15 cellular contexts compared by ENCODE assay signal in genomic region chr9:78054180-78054579, GRCh38. TPM values are rescaled to one million over a fixed set of nuclear protein-coding genes. Genes with fewer than 3 reads are reported as not detected.
DNase-seq lines count a peak whose midpoint lies in the region; FAIRE-seq lines count a peak whose summit lies in the region.
"Had no signal": no experiment of that assay in that cellular context is flagged by ENCODE, and none has a peak within 500 bp of the region (broad histone marks: within the 10 kb centered on the region; RNA-seq: fewer than 3 reads in every experiment).

No MANE protein-coding gene starts in this region.

- no peak overlapping the region for H3K27ac ChIP-seq in small intestine (ENCODE audit: low read depth in 1 of 2, low read length in 1 of 2)
- H3K27ac ChIP-seq in caudate nucleus (ENCODE audit: low read depth, low read length): no peak overlapping the region
- H3K27ac ChIP-seq: PC-9 had no signal

- no peaks in the 10 kb centered on the region for H3K27me3 ChIP-seq in small intestine (ENCODE audit: control insufficient read depth in 2 of 2, insufficient read depth in 2 of 2, low read length in 2 of 2)

- H3K36me3 Mint-ChIP-seq in activated CD4-positive, alpha-beta T cell treated with anti-CD3 and anti-CD28 coated beads, Interleukin-2, amount 10 ng/mL, durations not matched to agents 24 days and 14 days (ENCODE audit: low read depth): peaks cover 8% of the 10 kb centered on the region
- H3K36me3 Mint-ChIP-seq in activated naive CD8-positive, alpha-beta T cell treated with anti-CD3 and anti-CD28 coated beads for 36 hours: peaks cover 5% of the 10 kb centered on the region

- WGBS in small intestine, 3 donors: 32 to 52% (median 47%) methylated on average over 5 of the region's 5 CpGs

- H3K36me3 ChIP-seq in small intestine (ENCODE audit: control insufficient read depth in 2 of 2, insufficient read depth in 2 of 2, low read length in 2 of 2): no peaks in the 10 kb centered on the region

- FAIRE-seq in small intestine (lab: Jason Lieb, UNC): no peak
- FAIRE-seq: HTR-8/SVneo had no signal

- H3K4me1 Mint-ChIP-seq in activated CD4-positive, alpha-beta T cell treated with anti-CD3 and anti-CD28 coated beads, Interleukin-2, amount 10 ng/mL, durations not matched to agents 24 days and 14 days: peaks cover 21% of the 10 kb centered on the region
- H3K4me1 Mint-ChIP-seq in activated naive CD8-positive, alpha-beta T cell treated with anti-CD3 and anti-CD28 coated beads for 36 hours: peaks cover 7% of the 10 kb centered on the region
- H3K4me1 Mint-ChIP-seq: neural crest cell had no signal

- H3K27me3 Mint-ChIP-seq in activated CD4-positive, alpha-beta T cell treated with anti-CD3 and anti-CD28 coated beads, Interleukin-2, amount 10 ng/mL, durations not matched to agents 24 days and 14 days: peaks cover 34% of the 10 kb centered on the region
- no peaks in the 10 kb centered on the region for H3K27me3 Mint-ChIP-seq in activated naive CD8-positive, alpha-beta T cell treated with anti-CD3 and anti-CD28 coated beads for 36 hours

- H3K4me3 ChIP-seq in small intestine (ENCODE audit: low read depth in 1 of 2, low read length in 2 of 2): no peak overlapping the region
- H3K4me3 ChIP-seq: PC-9 had no signal

- H3K4me1 ChIP-seq in small intestine (ENCODE audit: control insufficient read depth in 2 of 2, insufficient read depth in 1 of 2, low read depth in 1 of 2, low read length in 1 of 2): no peaks in the 10 kb centered on the region

- peak overlapping the region; percentile 40 for H3K4me3 Mint-ChIP-seq in activated CD4-positive, alpha-beta T cell treated with anti-CD3 and anti-CD28 coated beads, Interleukin-2, amount 10 ng/mL, durations not matched to agents 24 days and 14 days
- no peak overlapping the region for H3K4me3 Mint-ChIP-seq in activated naive CD8-positive, alpha-beta T cell treated with anti-CD3 and anti-CD28 coated beads for 36 hours
- H3K4me3 Mint-ChIP-seq: neural crest cell had no signal

- H3K27ac Mint-ChIP-seq in activated CD4-positive, alpha-beta T cell treated with anti-CD3 and anti-CD28 coated beads, Interleukin-2, amount 10 ng/mL, durations not matched to agents 24 days and 14 days: peak overlapping the region; percentile 39
- H3K27ac Mint-ChIP-seq in activated naive CD8-positive, alpha-beta T cell treated with anti-CD3 and anti-CD28 coated beads for 36 hours: no peak overlapping the region

- intact Hi-C loops in activated CD4-positive, alpha-beta T cell treated with anti-CD3 and anti-CD28 coated beads, Interleukin-2, amount 10 ng/mL, durations not matched to agents 24 days and 14 days (cut with micrococcal nuclease): no loop called here

- peaks cover 24% of the 10 kb centered on the region for H3K9me3 Mint-ChIP-seq in activated CD4-positive, alpha-beta T cell treated with anti-CD3 and anti-CD28 coated beads, Interleukin-2, amount 10 ng/mL, durations not matched to agents 24 days and 14 days
- peaks cover 15% of the 10 kb centered on the region for H3K9me3 Mint-ChIP-seq in activated naive CD8-positive, alpha-beta T cell treated with anti-CD3 and anti-CD28 coated beads for 36 hours

- DNase-seq in M059J (ENCODE audit: low read depth): peak; percentile 10
- peak; percentile 82 for DNase-seq in activated CD4-positive, alpha-beta T cell treated with anti-CD3 and anti-CD28 coated beads, Interleukin-2, amount 10 ng/mL, durations not matched to agents 24 days and 14 days
- DNase-seq in activated naive CD8-positive, alpha-beta T cell treated with anti-CD3 and anti-CD28 coated beads for 36 hours: peak; percentile 35
- peak; percentile 9 for DNase-seq in small intestine
- no peak for DNase-seq in caudate nucleus (lab: John Stamatoyannopoulos, UW)
- DNase-seq in SIG-M5 (lab: John Stamatoyannopoulos, UW): no peak
- no peak for DNase-seq in OCI-M1 (lab: John Stamatoyannopoulos, UW)
- DNase-seq in NCI-H774 (lab: John Stamatoyannopoulos, UW): no peak
- DNase-seq: aorta, COR-L47, dermis blood vessel endothelial cell, NCI-H446 treated with DMSO at 0.1 percent for 48 hours had no signal

- no peaks in the 10 kb centered on the region for H3K9me3 ChIP-seq in small intestine (ENCODE audit: control insufficient read depth, low read depth)

RNA-seq across cellular contexts. Expression of gene GNAQ, which starts 22.6 kb away (rescaled TPM):
- 21.4 and 39.2 TPM in 2 replicates for total RNA-seq in M059J (2014; rRNA removed; shearing (Covaris generic))
- total RNA-seq in activated CD4-positive, alpha-beta T cell treated with anti-CD3 and anti-CD28 coated beads, Interleukin-2, amount 10 ng/mL, durations not matched to agents 24 days and 14 days: 22.7 and 26.3 TPM in 2 replicates
- 10 to 100 TPM; 22.4 to 22.7 TPM for total RNA-seq in activated naive CD8-positive, alpha-beta T cell treated with anti-CD3 and anti-CD28 coated beads for 36 hours
- polyA plus RNA-seq in small intestine: 10 to 100 TPM in 2 of 3 donors, 1 to 10 TPM in 1; 10.0 to 16.1 (median 15.0) TPM

Comparison
In these comparisons a context has a peak if more than half of its experiments do, and no peak if none do; other contexts are left out.
1. DNase-seq: peak in M059J (single experiment), activated CD4-positive, alpha-beta T cell treated with anti-CD3 and anti-CD28 coated beads, Interleukin-2, amount 10 ng/mL, durations not matched to agents 24 days and 14 days (single experiment), activated naive CD8-positive, alpha-beta T cell treated with anti-CD3 and anti-CD28 coated beads for 36 hours (single experiment) and small intestine (single experiment); none in caudate nucleus (0 of 61), SIG-M5 (single experiment), OCI-M1 (single experiment) and NCI-H774 (single experiment).